In genomic region chr13:32007494-32007893, GRCh38 we compare ENCODE assay signal across 23 cellular contexts.
"Had no signal": no experiment of that assay in that cellular context is flagged by ENCODE, and none has a peak within 500 bp of the region (broad histone marks: within the 10 kb centered on the region; RNA-seq: fewer than 3 reads in every experiment).

No MANE protein-coding gene starts in this region.

- H3K36me3 ChIP-seq: adrenal gland, colonic mucosa, esophagus muscularis mucosa, lower lobe of right lung, neural progenitor cell, right atrium auricular region, thoracic aorta, upper lobe of left lung had no signal

- H3K9ac ChIP-seq: neural progenitor cell had no signal

- H3K27ac ChIP-seq: adrenal gland, colonic mucosa, dorsolateral prefrontal cortex, esophagus muscularis mucosa, lower lobe of right lung, neural progenitor cell, right atrium auricular region, upper lobe of left lung had no signal

- H3K9me3 Mint-ChIP-seq: activated T-cell treated with anti-CD3 and anti-CD28 coated beads, Interleukin-2, amount 50 U/mL, for 4 hours; activated T-helper 2 cell treated with anti-CD3 and anti-CD28 coated beads, Interferon-gamma antibody, Interleukin-2, Interleukin-4, amounts not matched to agents 10 μg/mL and 5 μg/mL and 100 μg/mL, durations not matched to agents 14 hours and 24 hours and 36 hours; central memory CD8-positive, alpha-beta T cell; effector memory CD8-positive, alpha-beta T cell; naive B cell; neural progenitor cell; WTC11 had no signal

- H3K9me3 ChIP-seq: adrenal gland, colonic mucosa, esophagus muscularis mucosa, lower lobe of right lung, right atrium auricular region, thoracic aorta, upper lobe of left lung had no signal

- H3K36me3 Mint-ChIP-seq: activated naive CD8-positive, alpha-beta T cell; naive B cell; neural progenitor cell; WTC11 had no signal

- H3K4me3 Mint-ChIP-seq: activated naive CD8-positive, alpha-beta T cell; activated T-cell treated with anti-CD3 and anti-CD28 coated beads, Interleukin-2, amount 50 U/mL, for 4 hours; central memory CD8-positive, alpha-beta T cell; effector memory CD8-positive, alpha-beta T cell; naive B cell; neural progenitor cell; WTC11 had no signal

- H3K4me1 ChIP-seq: adrenal gland, colonic mucosa, lower lobe of right lung, upper lobe of left lung had no signal

- H2AFZ ChIP-seq: neural progenitor cell had no signal

- ATAC-seq: activated T-cell treated with anti-CD3 and anti-CD28 coated beads, Interleukin-2, amount 50 U/mL, for 4 hours; effector memory CD8-positive, alpha-beta T cell; left lobe of liver; lower lobe of right lung; WTC11 had no signal

- H3K27ac Mint-ChIP-seq: activated naive CD8-positive, alpha-beta T cell; activated T-helper 2 cell treated with anti-CD3 and anti-CD28 coated beads, Interferon-gamma antibody, Interleukin-2, Interleukin-4, amounts not matched to agents 10 μg/mL and 5 μg/mL and 100 μg/mL, durations not matched to agents 14 hours and 24 hours and 36 hours; effector memory CD8-positive, alpha-beta T cell; neural progenitor cell; progenitor cell of endocrine pancreas; WTC11 had no signal

- H3K4me3 ChIP-seq: adrenal gland, colonic mucosa, dorsolateral prefrontal cortex, esophagus muscularis mucosa, lower lobe of right lung, neural progenitor cell, right atrium auricular region, thoracic aorta, upper lobe of left lung had no signal

- H3K27me3 Mint-ChIP-seq: effector memory CD8-positive, alpha-beta T cell; naive B cell; progenitor cell of endocrine pancreas had no signal

- H3K27me3 ChIP-seq: adrenal gland, colonic mucosa, dorsolateral prefrontal cortex, esophagus muscularis mucosa, neural progenitor cell, right atrium auricular region, upper lobe of left lung had no signal

- H3K4me1 Mint-ChIP-seq: central memory CD8-positive, alpha-beta T cell had no signal

- DNase-seq: activated CD8-positive, alpha-beta memory T cell treated with anti-CD3 and anti-CD28 coated beads, Interleukin-2, amount 50 U/mL, for 48 hours; activated naive CD4-positive, alpha-beta T cell; activated T-cell treated with anti-CD3 and anti-CD28 coated beads, Interleukin-2, amount 50 U/mL, for 4 hours; adrenal gland; colonic mucosa; dorsolateral prefrontal cortex; effector memory CD8-positive, alpha-beta T cell; lower lobe of right lung; naive B cell; stimulated activated CD4-positive, alpha-beta T cell treated with anti-CD3 and anti-CD28 coated beads, Interleukin-4, amount 100 ng/mL, for 24 hours; stimulated activated naive CD4-positive, alpha-beta T cell treated with Interleukin-2 at 50 U/mL for 16 hours; T-helper 9 cell; upper lobe of left lung had no signal

- H3K4me2 ChIP-seq: neural progenitor cell had no signal
